In the genomic region with DNA sequence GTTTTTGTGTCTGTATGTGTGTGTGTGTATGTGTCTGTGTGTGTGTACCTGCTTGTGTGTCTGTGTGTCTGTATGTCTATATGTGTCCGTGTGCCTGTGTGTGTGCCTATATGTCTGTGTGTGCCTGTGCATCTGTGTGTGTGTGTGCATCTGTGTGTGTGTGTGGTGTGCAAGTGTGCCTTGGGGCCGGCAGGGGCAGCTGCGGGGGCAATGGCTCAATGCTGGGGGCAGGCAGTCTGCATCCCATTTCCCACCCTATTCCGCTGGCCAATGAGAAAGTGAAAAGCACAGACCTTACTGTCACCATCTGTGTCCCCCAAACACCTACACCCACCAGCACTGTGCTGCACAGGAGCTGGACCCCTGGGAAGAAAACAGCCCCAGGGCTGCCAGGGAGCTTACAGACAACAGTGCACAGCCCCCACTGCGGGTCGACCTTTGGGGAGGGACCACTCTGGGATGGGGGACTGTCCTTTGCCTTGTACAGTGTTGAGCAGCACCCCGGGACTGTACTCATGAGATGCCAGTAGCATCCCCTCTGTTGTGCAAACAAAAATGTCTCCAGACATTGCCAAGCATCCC, we compare ENCODE assay signal across 28 cellular contexts.
"Had no signal": no experiment of that assay in that cellular context is flagged by ENCODE, and none has a peak within 500 bp of the region (broad histone marks: within the 10 kb centered on the region; RNA-seq: fewer than 3 reads in every experiment).

No MANE protein-coding gene starts in this region.

- H3K36me3 Mint-ChIP-seq: activated naive CD8-positive, alpha-beta T cell treated with anti-CD3 and anti-CD28 coated beads for 36 hours had no signal

- H3K36me3 ChIP-seq: brain microvascular endothelial cell, SJSA1 had no signal

- H3K4me3 ChIP-seq: SJSA1 had no signal

- H3K27ac ChIP-seq: brain microvascular endothelial cell, KMS-11, SJSA1 had no signal

- ATAC-seq: activated CD8-positive, alpha-beta T cell treated with anti-CD3 and anti-CD28 coated beads for 36 hours; activated T-cell treated with anti-CD3 and anti-CD28 coated beads, Interleukin-2, amount 50 U/mL, for 72 hours; activated T-helper 17 cell treated with anti-CD3 and anti-CD28 coated beads, Interleukin-2, amount 50 U/mL, for 72 hours; Panc1 had no signal

- H3K27me3 ChIP-seq: brain microvascular endothelial cell, SJSA1 had no signal

- H3K27ac Mint-ChIP-seq: activated CD4-positive, alpha-beta T cell treated with anti-CD3 and anti-CD28 coated beads, Interleukin-2, amount 10 ng/mL, durations not matched to agents 24 days and 14 days; activated CD8-positive, alpha-beta T cell treated with anti-CD3 and anti-CD28 coated beads for 36 hours; activated naive CD8-positive, alpha-beta T cell treated with anti-CD3 and anti-CD28 coated beads for 36 hours; activated T-cell treated with anti-CD3 and anti-CD28 coated beads, Interleukin-2, amount 50 U/mL, for 72 hours; activated T-helper 17 cell treated with anti-CD3 and anti-CD28 coated beads, Interleukin-2, amount 50 U/mL, for 72 hours; T-helper 1 cell treated with Interleukin-12 subunit alpha and Interleukin-12 subunit beta and Interleukin-4 antibody, amounts not matched to agents 30 μg/mL and 1 μg/mL, for 36 hours; T-helper 2 cell treated with Interferon-gamma antibody and Interleukin-4, amounts not matched to agents 5 μg/mL and 100 μg/mL, for 36 hours had no signal

- H3K9me3 Mint-ChIP-seq: activated CD4-positive, alpha-beta T cell treated with anti-CD3 and anti-CD28 coated beads, Interleukin-2, amount 10 ng/mL, durations not matched to agents 24 days and 14 days; activated CD8-positive, alpha-beta T cell treated with anti-CD3 and anti-CD28 coated beads for 36 hours; activated naive CD8-positive, alpha-beta T cell treated with anti-CD3 and anti-CD28 coated beads for 36 hours; activated T-cell treated with anti-CD3 and anti-CD28 coated beads, Interleukin-2, amount 50 U/mL, for 72 hours; activated T-helper 17 cell treated with anti-CD3 and anti-CD28 coated beads, Interleukin-2, amount 50 U/mL, for 72 hours; central memory CD8-positive, alpha-beta T cell; T-helper 1 cell treated with Interleukin-12 subunit alpha and Interleukin-12 subunit beta and Interleukin-4 antibody, amounts not matched to agents 30 μg/mL and 1 μg/mL, for 36 hours; T-helper 2 cell treated with Interferon-gamma antibody and Interleukin-4, amounts not matched to agents 5 μg/mL and 100 μg/mL, for 36 hours had no signal

- H3K4me3 Mint-ChIP-seq: activated CD4-positive, alpha-beta T cell treated with anti-CD3 and anti-CD28 coated beads, Interleukin-2, amount 10 ng/mL, durations not matched to agents 24 days and 14 days; activated CD8-positive, alpha-beta T cell treated with anti-CD3 and anti-CD28 coated beads for 36 hours; activated naive CD8-positive, alpha-beta T cell treated with anti-CD3 and anti-CD28 coated beads for 36 hours; activated T-cell treated with anti-CD3 and anti-CD28 coated beads, Interleukin-2, amount 50 U/mL, for 72 hours; activated T-helper 17 cell treated with anti-CD3 and anti-CD28 coated beads, Interleukin-2, amount 50 U/mL, for 72 hours; central memory CD8-positive, alpha-beta T cell; T-helper 1 cell treated with Interleukin-12 subunit alpha and Interleukin-12 subunit beta and Interleukin-4 antibody, amounts not matched to agents 30 μg/mL and 1 μg/mL, for 36 hours; T-helper 2 cell treated with Interferon-gamma antibody and Interleukin-4, amounts not matched to agents 5 μg/mL and 100 μg/mL, for 36 hours had no signal

- DNase-seq: activated CD4-positive, alpha-beta T cell treated with anti-CD3 and anti-CD28 coated beads, Interleukin-2, amount 10 ng/mL, durations not matched to agents 24 days and 14 days; activated CD4-positive, alpha-beta T cell treated with anti-CD3 and anti-CD28 coated beads, Interleukin-2, amount 50 U/mL, for 4 hours; activated CD8-positive, alpha-beta T cell treated with anti-CD3 and anti-CD28 coated beads for 36 hours; activated effector memory CD4-positive, alpha-beta T cell treated with anti-CD3 and anti-CD28 coated beads, Interleukin-2, amount 50 U/mL, for 16 hours; activated naive CD4-positive, alpha-beta T cell; activated naive CD4-positive, alpha-beta T cell treated with anti-CD3 and anti-CD28 coated beads, Interleukin-2, amount 50 U/mL, for 16 hours; activated naive CD8-positive, alpha-beta T cell treated with anti-CD3 and anti-CD28 coated beads for 36 hours; activated T-cell treated with anti-CD3 and anti-CD28 coated beads, Interleukin-2, amount 50 U/mL, for 1 hour; activated T-cell treated with anti-CD3 and anti-CD28 coated beads, Interleukin-2, amount 50 U/mL, for 72 hours; amniotic stem cell; aorta; brain microvascular endothelial cell; NCI-H1105; NCI-H1417 treated with DMSO at 0.1 percent for 48 hours; NCI-H187 treated with DMSO at 0.1 percent for 48 hours; NCI-H2081; NCI-H226; NCI-H446 treated with DMSO at 0.1 percent for 48 hours; NCI-H524 treated with DMSO at 0.1 percent for 48 hours; SHP77 treated with DMSO at 0.1 percent for 48 hours; SK-N-SH had no signal

- H3K9me3 ChIP-seq: SJSA1, SK-N-SH had no signal

- H3K27me3 Mint-ChIP-seq: activated CD4-positive, alpha-beta T cell treated with anti-CD3 and anti-CD28 coated beads, Interleukin-2, amount 10 ng/mL, durations not matched to agents 24 days and 14 days; activated CD8-positive, alpha-beta T cell treated with anti-CD3 and anti-CD28 coated beads for 36 hours; activated naive CD8-positive, alpha-beta T cell treated with anti-CD3 and anti-CD28 coated beads for 36 hours; central memory CD8-positive, alpha-beta T cell had no signal

- H3K4me1 ChIP-seq: SJSA1 had no signal

- H3K4me1 Mint-ChIP-seq: activated CD4-positive, alpha-beta T cell treated with anti-CD3 and anti-CD28 coated beads, Interleukin-2, amount 10 ng/mL, durations not matched to agents 24 days and 14 days; activated naive CD8-positive, alpha-beta T cell treated with anti-CD3 and anti-CD28 coated beads for 36 hours; activated T-helper 17 cell treated with anti-CD3 and anti-CD28 coated beads, Interleukin-2, amount 50 U/mL, for 72 hours; central memory CD8-positive, alpha-beta T cell had no signal
